ENCODE assay signal across 8 cellular contexts in genomic region chr16:21156767-21157467, GRCh38. TPM values are rescaled to one million over a fixed set of nuclear protein-coding genes. Genes with fewer than 3 reads are reported as not detected.
DNase-seq lines count a peak whose midpoint lies in the region; ATAC-seq, FAIRE-seq and TF ChIP-seq lines count a peak whose summit lies in the region.

No MANE protein-coding gene starts in this region.

- H3K4me1 ChIP-seq in OCI-LY1 (ENCODE audit: insufficient read depth, low read length, severe bottlenecking) (peaks cover 18% of the 10 kb centered on the region), colonic mucosa (peaks cover 11% of the 10 kb centered on the region), upper lobe of left lung (peaks cover 10 to 30% (median 18%) of the 10 kb centered on the region in 4 donors)

- no peak overlapping the region for H2AFZ ChIP-seq in OCI-LY1 (ENCODE audit: low read length)

- H3K9me2 ChIP-seq in OCI-LY1 (ENCODE audit: low read depth, low read length): no peaks in the 10 kb centered on the region

- H3K79me2 ChIP-seq in OCI-LY1 (ENCODE audit: insufficient read depth, low read length): no peaks in the 10 kb centered on the region

- peak; percentile 82 for ATAC-seq in left lobe of liver
- peak in 1 of 2 donors; percentile 58 for ATAC-seq in upper lobe of left lung (ENCODE audit: low FRiP score in 2 of 2)
- ATAC-seq in HG03442 (IDR thresholded peaks at IDR 0.05; ENCODE audit: unreplicated experiment): no peak
- ATAC-seq in HG02938 (IDR thresholded peaks at IDR 0.05; ENCODE audit: unreplicated experiment): no peak

- no peak for TF ChIP-seq POLR2A in upper lobe of left lung (IDR thresholded peaks at IDR 0.05)

- intact Hi-C loops in colonic mucosa (cut with DNase I): loop anchor here (5.0 to 10.0 kb wide), 2 partner anchors 145 to 1168 kb away; no protein-coding TSS in a partner anchor

- H3K36me3 ChIP-seq in OCI-LY1 (ENCODE audit: insufficient read depth, low read length) (peaks cover 8% of the 10 kb centered on the region; the same call in 1 of the 2 replicates), colonic mucosa (no peaks in the 10 kb centered on the region), upper lobe of left lung (peaks cover 0 to 5% (median 0%) of the 10 kb centered on the region in 4 donors)

- WGBS in upper lobe of left lung, 2 donors: 49 to 63% methylated on average over 6 of the region's 6 CpGs

- peak; percentile 79 for TF ChIP-seq CTCF in OCI-LY1 (IDR thresholded peaks at IDR 0.05; ENCODE audit: low read length)
- peak; percentile 47 for TF ChIP-seq CTCF in colonic mucosa (IDR thresholded peaks at IDR 0.05)
- TF ChIP-seq CTCF in upper lobe of left lung (IDR thresholded peaks at IDR 0.05): peak in 5 of 6 experiments; percentile 44 to 53 (median 47)

- DNase-seq in DMS153 treated with DMSO at 0.1 percent for 48 hours (lab: John Stamatoyannopoulos, UW; ENCODE audit: unreplicated experiment): peak; percentile 58
- DNase-seq in HTR-8/SVneo (ENCODE audit: insufficient read length, low spot score): peak; percentile 73
- peak; percentile 68 for DNase-seq in colonic mucosa
- DNase-seq in left lobe of liver (ENCODE audit: low spot score): peak; percentile 47
- DNase-seq in upper lobe of left lung: no peak

- no peaks in the 10 kb centered on the region for H3K27me3 ChIP-seq in OCI-LY1 (ENCODE audit: insufficient read depth, low read length)
- H3K27me3 ChIP-seq in colonic mucosa: no peaks in the 10 kb centered on the region
- H3K27me3 ChIP-seq in upper lobe of left lung: no peaks in the 10 kb centered on the region

- FAIRE-seq in HTR-8/SVneo (lab: Jason Lieb, UNC): no peak

- no peak overlapping the region for H3K9ac ChIP-seq in OCI-LY1 (ENCODE audit: low read length)
- peak overlapping the region in 1 of 2 donors; percentile 40 for H3K9ac ChIP-seq in colonic mucosa (ENCODE audit: low read depth in 2 of 2, low read length in 2 of 2)

- H3K4me2 ChIP-seq in OCI-LY1 (ENCODE audit: low read length): no peak overlapping the region

- H3K9me3 ChIP-seq in OCI-LY1 (ENCODE audit: low read length): no peaks in the 10 kb centered on the region
- no peaks in the 10 kb centered on the region for H3K9me3 ChIP-seq in colonic mucosa
- H3K9me3 ChIP-seq in upper lobe of left lung: no peaks in the 10 kb centered on the region

- H3K4me3 ChIP-seq in OCI-LY1 (ENCODE audit: low read depth, low read length, poor library complexity, severe bottlenecking) (no peak overlapping the region), colonic mucosa (no peak overlapping the region), upper lobe of left lung (no peak overlapping the region)

- H3K27ac ChIP-seq in OCI-LY1 (ENCODE audit: low read depth, low read length, poor library complexity, severe bottlenecking): no peak overlapping the region
- H3K27ac ChIP-seq in colonic mucosa: no peak overlapping the region
- H3K27ac ChIP-seq in upper lobe of left lung: no peak overlapping the region

- H4K20me1 ChIP-seq in OCI-LY1 (ENCODE audit: insufficient read depth, low read length): no peaks in the 10 kb centered on the region

- TF ChIP-seq EP300 in upper lobe of left lung (IDR thresholded peaks at IDR 0.05): no peak

- no peaks in the 10 kb centered on the region for H3F3A ChIP-seq in OCI-LY1 (ENCODE audit: insufficient read depth, low read length)

RNA-seq across cellular contexts. Expression of gene LDAF1, which starts 1.6 kb away (rescaled TPM):
- total RNA-seq in colonic mucosa (10 to 100 TPM; 25.6 to 58.2 TPM), left lobe of liver (1.4 TPM), upper lobe of left lung (10 to 100 TPM; 16.8 to 52.7 (median 39.1) TPM)

RNA-seq across cellular contexts. Expression of gene DNAH3, which starts 6.3 kb away (rescaled TPM):
- total RNA-seq in colonic mucosa (1 to 10 TPM; 4.2 to 5.1 TPM), left lobe of liver (not detected), upper lobe of left lung (10 to 100 TPM in 2 of 6 donors, 1 to 10 TPM in 3, under 1 TPM in 1; 0.23 to 48.1 (median 4.8) TPM)

RNA-seq across cellular contexts. Expression of gene ZP2, which starts 54.5 kb away (rescaled TPM):
- under 1 TPM; 0.25 to 0.27 TPM for total RNA-seq in colonic mucosa
- total RNA-seq in left lobe of liver: not detected
- total RNA-seq in upper lobe of left lung: not detected

Comparison
In these comparisons a context has a peak if more than half of its experiments do, and no peak if none do; other contexts are left out.
1. DNase-seq: peak in DMS153 treated with DMSO at 0.1 percent for 48 hours (single experiment), HTR-8/SVneo (single experiment), colonic mucosa (single experiment) and left lobe of liver (single experiment); none in upper lobe of left lung (0 of 2).
2. Peak in every context shown above with its lines, with median percentiles within 50 percentile points of each other: CTCF ChIP-seq.